Comparison of ENCODE assay signal across 24 cellular contexts in genomic region chr7:121633186-121633585, GRCh38.
"Had no signal": no experiment of that assay in that cellular context is flagged by ENCODE, and none has a peak within 500 bp of the region (broad histone marks: within the 10 kb centered on the region; RNA-seq: fewer than 3 reads in every experiment).

No MANE protein-coding gene starts in this region.

- H3K4me3 ChIP-seq: ascending aorta, esophagus squamous epithelium, heart right ventricle, left ventricle myocardium inferior, lung, right atrium auricular region, spleen, tibial nerve had no signal

- H3K4me1 ChIP-seq: ascending aorta, esophagus squamous epithelium, heart right ventricle, left ventricle myocardium inferior, right atrium auricular region, spleen, tibial nerve had no signal

- H3K9me3 ChIP-seq: ascending aorta, esophagus squamous epithelium, heart right ventricle, left ventricle myocardium inferior, right atrium auricular region, spleen, tibial nerve had no signal

- H3K27ac ChIP-seq: ascending aorta, esophagus squamous epithelium, heart right ventricle, left ventricle myocardium inferior, right atrium auricular region, spleen, tibial nerve had no signal

- H3K27me3 ChIP-seq: ascending aorta, esophagus squamous epithelium, heart right ventricle, right atrium auricular region, spleen, tibial nerve had no signal

- H3K36me3 ChIP-seq: ascending aorta, esophagus squamous epithelium, heart right ventricle, left ventricle myocardium inferior, right atrium auricular region, spleen, tibial nerve had no signal

- FAIRE-seq: islet of Langerhans had no signal

- DNase-seq: activated CD4-positive, alpha-beta memory T cell treated with anti-CD3 and anti-CD28 coated beads, Interleukin-2, amount 10 ng/mL, durations not matched to agents 7 days and 5 days; activated CD4-positive, alpha-beta T cell treated with anti-CD3 and anti-CD28 coated beads for 1 hour; activated CD4-positive, alpha-beta T cell treated with anti-CD3 and anti-CD28 coated beads, Interleukin-2, amount 10 ng/mL, durations not matched to agents 7 days and 5 days; activated CD8-positive, alpha-beta memory T cell treated with anti-CD3 and anti-CD28 coated beads, Interleukin-2, amount 50 U/mL, for 48 hours; activated gamma-delta T cell; activated naive CD4-positive, alpha-beta T cell treated with anti-CD3 and anti-CD28 coated beads, Interleukin-2, amount 10 ng/mL, durations not matched to agents 7 days and 5 days; activated naive CD8-positive, alpha-beta T cell treated with anti-CD3 and anti-CD28 coated beads, Interleukin-2, amount 10 ng/mL, durations not matched to agents 7 days and 5 days; activated T-cell treated with anti-CD3 and anti-CD28 coated beads, Interleukin-2, amount 50 U/mL, for 24 hours; central memory CD4-positive, alpha-beta T cell; endodermal cell; esophagus squamous epithelium; foreskin melanocyte; heart right ventricle; left ventricle myocardium inferior; naive B cell; nephron progenitor cell; spleen; stimulated activated naive CD4-positive, alpha-beta T cell treated with Interleukin-2 at 50 U/mL for 16 hours; T-helper 2 cell had no signal
